Comparison of ENCODE assay signal across 20 cellular contexts in the genomic region with DNA sequence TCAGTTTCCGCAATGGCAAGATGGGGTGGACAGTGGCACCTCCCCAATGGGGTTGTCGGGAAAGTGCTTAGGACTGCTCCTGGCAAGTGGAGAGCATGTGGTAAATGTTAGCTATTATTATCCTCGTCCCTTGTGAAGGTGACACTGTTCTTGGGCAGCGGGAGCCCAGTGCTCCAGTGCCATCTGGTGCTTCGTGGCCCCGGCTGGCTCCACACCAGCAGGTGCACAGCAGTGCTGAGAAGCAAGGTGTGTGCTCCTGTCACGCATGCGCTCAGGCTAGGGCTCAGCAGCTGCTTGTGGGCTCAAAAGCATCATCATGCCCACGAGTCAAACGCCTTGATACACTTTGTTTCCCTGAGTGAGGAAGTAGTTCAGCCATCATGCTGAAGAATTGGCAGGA. TPM values are rescaled to one million over a fixed set of nuclear protein-coding genes. Genes with fewer than 3 reads are reported as not detected.
DNase-seq lines count a peak whose midpoint lies in the region; ATAC-seq, FAIRE-seq and TF ChIP-seq lines count a peak whose summit lies in the region.
"Had no signal": no experiment of that assay in that cellular context is flagged by ENCODE, and none has a peak within 500 bp of the region (broad histone marks: within the 10 kb centered on the region; RNA-seq: fewer than 3 reads in every experiment).

No MANE protein-coding gene starts in this region.

- peak; percentile 97 for DNase-seq in DMS53 (lab: John Stamatoyannopoulos, UW)
- peak; percentile 56 for DNase-seq in NCI-H128 (lab: John Stamatoyannopoulos, UW; ENCODE audit: unreplicated experiment)
- peak; percentile 56 to 89 for DNase-seq in NCI-H524 (lab: John Stamatoyannopoulos, UW)
- DNase-seq in H1 (ENCODE audit: low read depth in 1 of 2, low spot score in 2 of 2) = no peak
- no peak for DNase-seq in hypothalamus (lab: John Stamatoyannopoulos, UW)
- no peak for DNase-seq in HCEC 1CT
- DNase-seq in activated CD4-positive, alpha-beta T cell treated with anti-CD3 and anti-CD28 coated beads for 36 hours = no peak
- no peak for DNase-seq in A172 (ENCODE audit: low spot score)
- DNase-seq: activated CD4-positive, CD25-positive, alpha-beta regulatory T cell treated with anti-CD3 and anti-CD28 coated beads, Interleukin-2, amount 50 U/mL, for 72 hours; activated naive CD4-positive, alpha-beta T cell; BE2C; head of caudate nucleus; Kasumi-1; NCI-H446; stimulated activated CD4-positive, alpha-beta T cell treated with anti-CD3 and anti-CD28 coated beads, Interleukin-1b, Interleukin-23, amount 100 ng/mL, for 48 hours; T-helper 2 cell; testis had no signal

- no peaks in the 10 kb centered on the region for H3K9me3 ChIP-seq in H1 (ENCODE audit: insufficient read depth in 2 of 2, low read depth in 1 of 2, low read length in 1 of 2)
- H3K9me3 ChIP-seq: BE2C, esophagus muscularis mucosa, testis had no signal

- CTCF ChIA-PET in H1 (lab: Charles Lee; ENCODE audit: partially characterized antibody) = interaction anchor here (0.8 to 4.5 kb wide), 6 partner anchors 10 to 275 kb away, joined by 3 to 33 read pairs (median 7); no protein-coding TSS in a partner anchor
- CTCF ChIA-PET in activated CD4-positive, alpha-beta T cell treated with anti-CD3 and anti-CD28 coated beads for 36 hours (lab: Charles Lee) = interaction anchor here (1.2 kb wide), 1 partner anchor 128 kb away, joined by 5 read pairs; no protein-coding TSS in a partner anchor

- no peak overlapping the region for H2BK120ac ChIP-seq in H1 (replicated peaks; ENCODE audit: low read depth, low read length)

- no peaks in the 10 kb centered on the region for H3K27me3 ChIP-seq in H1 (replicated peaks in 1 of 4; ENCODE audit: control insufficient read depth in 3 of 4, extremely low read depth in 1 of 4, insufficient read depth in 3 of 4, low read length in 3 of 4)
- H3K27me3 ChIP-seq: BE2C, esophagus muscularis mucosa, testis had no signal

- no peak overlapping the region for H3K18ac ChIP-seq in H1 (ENCODE audit: extremely low read depth, low read length)

- POLR2A ChIA-PET in H1 (lab: Charles Lee; ENCODE audit: partially characterized antibody) = no interaction called here
- POLR2A ChIA-PET in activated CD4-positive, alpha-beta T cell treated with anti-CD3 and anti-CD28 coated beads for 36 hours (lab: Charles Lee) = interaction anchor here (0.6 kb wide), 1 partner anchor 17 kb away, joined by 3 read pairs; no protein-coding TSS in a partner anchor

- H3K4me1 ChIP-seq in H1 (replicated peaks in 1 of 4; ENCODE audit: control insufficient read depth in 3 of 4, insufficient read depth in 4 of 4, low read length in 3 of 4) = peaks cover 0 to 2% (median 0%) of the 10 kb centered on the region in 4 experiments; a peak in 1 of 7 replicates

- no peaks in the 10 kb centered on the region for H4K20me1 ChIP-seq in H1 (replicated peaks in 1 of 2; ENCODE audit: control insufficient read depth in 1 of 2, insufficient read depth in 2 of 2, low read length in 2 of 2)

- 93% methylated on average over 10 of the region's 10 CpGs; no CpG with 5 or more reads in 1 of the 2 experiments for WGBS in H1 (ENCODE audit: extremely low coverage in 1 of 2, insufficient coverage in 1 of 2, insufficient read length in 1 of 2, insufficient replicate concordance in 2 of 2, low coverage in 1 of 2, low lambda C conversion rate in 2 of 2, missing lambda C conversion rate in 1 of 2), 2 experiments

- no peak overlapping the region for H2AFZ ChIP-seq in H1 (ENCODE audit: low read length)

- H3K27ac Mint-ChIP-seq in activated CD4-positive, alpha-beta T cell treated with anti-CD3 and anti-CD28 coated beads for 36 hours = no peak overlapping the region
- H3K27ac Mint-ChIP-seq: mesothelial cell of epicardium had no signal

- H3K4me3 Mint-ChIP-seq in activated CD4-positive, alpha-beta T cell treated with anti-CD3 and anti-CD28 coated beads for 36 hours = no peak overlapping the region
- H3K4me3 Mint-ChIP-seq: mesothelial cell of epicardium had no signal

- peaks cover 10% of the 10 kb centered on the region for H3K27me3 Mint-ChIP-seq in activated CD4-positive, alpha-beta T cell treated with anti-CD3 and anti-CD28 coated beads for 36 hours

- H3K36me3 ChIP-seq in H1 (ENCODE audit: control insufficient read depth in 2 of 4, insufficient read depth in 4 of 4, low read length in 3 of 4) = no peaks in the 10 kb centered on the region
- H3K36me3 ChIP-seq: BE2C, esophagus muscularis mucosa had no signal

- intact Hi-C loops in activated CD4-positive, alpha-beta T cell treated with anti-CD3 and anti-CD28 coated beads for 36 hours (cut with DNase I, micrococcal nuclease) = loop anchor here in 1 of 2 experiments (10.0 kb wide), 1 partner anchor 420 kb away; the partner anchor contains the start of gene KCNA2

- 0 out of 4 replicates have a peak, but pooled peaks of 1 of the 2 experiments have one; percentile 1 for TF ChIP-seq RAD21 in H1 (IDR thresholded peaks at IDR 0.05 in 1 of 2, conservative IDR thresholded peaks at IDR 0.05 in 1 of 2; ENCODE audit: low read depth in 2 of 2, low read length in 2 of 2)

- 0 out of 2 replicates have a peak overlapping the region, but pooled peaks have one; percentile 13 for H2AK5ac ChIP-seq in H1 (ENCODE audit: low read depth, low read length)

- ATAC-seq in activated CD4-positive, alpha-beta T cell treated with anti-CD3 and anti-CD28 coated beads for 36 hours = no peak

- no peak overlapping the region for H2BK12ac ChIP-seq in H1 (ENCODE audit: low read depth, low read length)

- no peak overlapping the region for H4K5ac ChIP-seq in H1 (ENCODE audit: insufficient read length, low read depth, low read length)

- H3K9me3 Mint-ChIP-seq in activated CD4-positive, alpha-beta T cell treated with anti-CD3 and anti-CD28 coated beads for 36 hours (ENCODE audit: low read depth) = no peaks in the 10 kb centered on the region
- H3K9me3 Mint-ChIP-seq: mesothelial cell of epicardium had no signal

- no peak for TF ChIP-seq CTCF in H1 (IDR thresholded peaks at IDR 0.05; ENCODE audit: control extremely low read depth in 1 of 3, insufficient read depth in 1 of 3, low read depth in 1 of 3, low read length in 3 of 3)

- H3K79me1 ChIP-seq in H1 (ENCODE audit: low read depth, low read length) = no peaks in the 10 kb centered on the region

- no peak overlapping the region for H3K14ac ChIP-seq in H1 (ENCODE audit: insufficient read length)

- H3K23ac ChIP-seq in H1 (ENCODE audit: insufficient read length) = no peak overlapping the region

- no peaks in the 10 kb centered on the region for H3K23me2 ChIP-seq in H1 (ENCODE audit: low read depth, low read length)

- no peak for TF ChIP-seq POLR2A in H1 (IDR thresholded peaks at IDR 0.05; ENCODE audit: control extremely low read depth in 1 of 2, low read depth in 2 of 2, low read length in 2 of 2)

- no peaks in the 10 kb centered on the region for H3K4me1 Mint-ChIP-seq in activated CD4-positive, alpha-beta T cell treated with anti-CD3 and anti-CD28 coated beads for 36 hours

- no peak for TF ChIP-seq EP300 in H1 (IDR thresholded peaks at IDR 0.05; ENCODE audit: borderline replicate concordance in 1 of 2, low read depth in 2 of 2, low read length in 2 of 2)

- H3K79me2 ChIP-seq in H1 (ENCODE audit: control insufficient read depth in 1 of 2, insufficient read depth in 2 of 2, low read length in 2 of 2) = no peaks in the 10 kb centered on the region

- H3K27ac ChIP-seq in H1 (ENCODE audit: low read depth, low read length) = no peak overlapping the region
- H3K27ac ChIP-seq: testis had no signal

- no peak overlapping the region for H4K91ac ChIP-seq in H1 (replicated peaks; ENCODE audit: insufficient read length, low read length)

- H4K8ac ChIP-seq in H1 (ENCODE audit: extremely low read depth, insufficient read depth, low read length) = no peak overlapping the region; the same call in 1 of the 2 replicates

- no peak overlapping the region for H3K4me3 ChIP-seq in H1 (ENCODE audit: extremely low read depth in 1 of 4, insufficient read depth in 2 of 4, low read depth in 3 of 4, low read length in 4 of 4)
- H3K4me3 ChIP-seq: esophagus muscularis mucosa, testis had no signal

- H3K4ac ChIP-seq in H1 (replicated peaks; ENCODE audit: insufficient read length, low read depth, low read length) = no peak overlapping the region

- no peak for FAIRE-seq in H1 (lab: Jason Lieb, UNC)
- FAIRE-seq: keratinocyte had no signal

- no peak overlapping the region for H2BK20ac ChIP-seq in H1 (ENCODE audit: low read length)

- H2BK5ac ChIP-seq in H1 (ENCODE audit: low read depth, low read length) = no peak overlapping the region

- H3K9ac ChIP-seq in H1 (replicated peaks in 1 of 4; ENCODE audit: extremely low read depth in 1 of 4, low read depth in 3 of 4, low read length in 3 of 4) = no peak overlapping the region

- no peak overlapping the region for H2BK15ac ChIP-seq in H1 (ENCODE audit: low read length)

- H3K56ac ChIP-seq in H1 (replicated peaks; ENCODE audit: insufficient read length, low read depth, low read length) = no peak overlapping the region

- H3K36me3 Mint-ChIP-seq in activated CD4-positive, alpha-beta T cell treated with anti-CD3 and anti-CD28 coated beads for 36 hours (ENCODE audit: low read depth) = no peaks in the 10 kb centered on the region
- H3K36me3 Mint-ChIP-seq: mesothelial cell of epicardium had no signal

- H3K4me2 ChIP-seq in H1 (ENCODE audit: insufficient read depth in 1 of 2, low read depth in 2 of 2, low read length in 2 of 2) = no peak overlapping the region

RNA-seq across cellular contexts. Expression of gene KCNC4, which starts 24.9 kb away (rescaled TPM):
- 11.2 TPM in 2 replicates for total RNA-seq in H1 (2021; fragmentation: NEBNext Ultra II Directional; extraction: Animal tissue kit (Norgen Biotek cat#: 25700))
- polyA plus RNA-seq in H1 (2011; rRNA removed) = 8.1 and 10.6 TPM in 2 replicates
- 6.5 TPM for polyA plus RNA-seq in H1 (2011; cell fraction: cytosol; rRNA removed)
- 24.1 TPM for polyA plus RNA-seq in H1 (2011; cell fraction: nucleus; rRNA removed)
- 7.0 to 8.7 TPM (median 7.2 TPM) in 4 replicates for polyA plus RNA-seq in H1 (2012, experiment 1 of 2)
- polyA plus RNA-seq in H1 (2012, experiment 2 of 2) = 5.3 TPM
- polyA plus RNA-seq in H1 (2013, experiment 1 of 2) = 5.0 TPM
- polyA plus RNA-seq in H1 (2013, experiment 2 of 2) = 4.6 TPM
- 7.6 and 9.3 TPM in 2 replicates for polyA minus RNA-seq in H1 (2011; rRNA and poly(A)+ RNA removed)
- polyA minus RNA-seq in H1 (2011; cell fraction: cytosol; rRNA and poly(A)+ RNA removed) = 5.2 TPM
- 13.3 TPM for polyA minus RNA-seq in H1 (2011; cell fraction: nucleus; rRNA and poly(A)+ RNA removed)
- 10 to 100 TPM; 13.9 to 14.3 TPM for total RNA-seq in activated CD4-positive, alpha-beta T cell treated with anti-CD3 and anti-CD28 coated beads for 36 hours
- 0.86 and 1.2 TPM in 2 replicates for total RNA-seq in A172 (2014; rRNA removed; shearing (Covaris generic))

RNA-seq across cellular contexts. Expression of gene SLC6A17, which starts 34.9 kb away (rescaled TPM):
- 0.28 and 0.29 TPM in 2 replicates for total RNA-seq in H1 (2021; fragmentation: NEBNext Ultra II Directional; extraction: Animal tissue kit (Norgen Biotek cat#: 25700))
- polyA plus RNA-seq in H1 (2011; rRNA removed) = 0.08 and 0.15 TPM in 2 replicates
- polyA plus RNA-seq in H1 (2011; cell fraction: cytosol; rRNA removed) = 0.10 TPM
- polyA plus RNA-seq in H1 (2011; cell fraction: nucleus; rRNA removed) = 1.3 TPM
- polyA plus RNA-seq in H1 (2012, experiment 1 of 2) = 0.24 to 0.34 TPM (median 0.26 TPM) in 4 replicates
- polyA plus RNA-seq in H1 (2012, experiment 2 of 2) = 0.63 TPM
- polyA plus RNA-seq in H1 (2013, experiment 1 of 2) = 0.16 TPM
- polyA plus RNA-seq in H1 (2013, experiment 2 of 2) = 0.17 TPM
- polyA minus RNA-seq in H1 (2011; rRNA and poly(A)+ RNA removed) = 0.16 and 1.2 TPM in 2 replicates
- 0.88 TPM for polyA minus RNA-seq in H1 (2011; cell fraction: cytosol; rRNA and poly(A)+ RNA removed)
- 1.6 TPM for polyA minus RNA-seq in H1 (2011; cell fraction: nucleus; rRNA and poly(A)+ RNA removed)
- total RNA-seq in activated CD4-positive, alpha-beta T cell treated with anti-CD3 and anti-CD28 coated beads for 36 hours = under 1 TPM; 0.07 TPM
- total RNA-seq in A172 (2014; rRNA removed; shearing (Covaris generic)) = 0.33 and 0.34 TPM in 2 replicates

Comparison
In these comparisons a context has a peak if more than half of its experiments do, and no peak if none do; other contexts are left out.
1. DNase-seq: peak in DMS53 (single experiment), NCI-H128 (single experiment) and NCI-H524 (2 of 2); none in H1 (0 of 2), hypothalamus (0 of 51), HCEC 1CT (single experiment), activated CD4-positive, alpha-beta T cell treated with anti-CD3 and anti-CD28 coated beads for 36 hours (single experiment) and A172 (single experiment).